29 cellular contexts compared by ENCODE assay signal in the genomic region with DNA sequence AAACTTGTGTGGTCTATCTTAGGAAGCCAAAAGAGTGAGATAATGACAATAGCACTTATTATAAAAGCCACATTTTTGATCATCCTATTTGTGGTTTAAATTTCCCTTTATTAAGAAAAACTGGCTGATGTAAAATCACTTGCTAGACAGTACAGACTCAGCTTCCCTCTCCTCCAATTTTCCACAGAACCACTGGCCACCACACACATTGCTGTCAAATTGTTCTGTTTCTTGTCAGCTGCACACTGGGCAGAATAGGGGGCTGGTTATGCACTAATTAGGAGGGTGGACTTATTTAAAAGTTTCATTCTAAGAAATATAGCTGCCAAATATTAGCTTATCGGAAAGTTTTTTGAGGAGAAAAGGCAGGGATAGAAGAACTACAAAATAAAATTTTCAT.
"Had no signal": no experiment of that assay in that cellular context is flagged by ENCODE, and none has a peak within 500 bp of the region (broad histone marks: within the 10 kb centered on the region; RNA-seq: fewer than 3 reads in every experiment).

No MANE protein-coding gene starts in this region.

- H3K4me3 ChIP-seq: ovary, prostate gland, right lobe of liver, sigmoid colon, suprapubic skin, testis, tibial artery, transverse colon, upper lobe of right lung, uterus had no signal

- ATAC-seq: naive thymus-derived CD8-positive, alpha-beta T cell; natural killer cell treated with Interleukin-12 subunit alpha and Interleukin-12 subunit beta and Interleukin-15 and Interleukin-18, amount 100 ng/mL, for 72 hours; right lobe of liver; stimulated activated memory B cell treated with anti-CD40 and anti-IgM and Interleukin-4, amounts not matched to agents 10 μg/mL and 1 μg/mL and 100 μg/mL, for 72 hours; stimulated activated naive CD8-positive, alpha-beta T cell treated with anti-CD3 and anti-CD28 coated beads, Interleukin-15, amount 100 ng/mL, for 72 hours; stimulated activated naive CD8-positive, alpha-beta T cell treated with anti-CD3 and anti-CD28 coated beads, Interleukin-15, Interleukin-2, amounts not matched to agents 100 U/mL and 50 U/mL, for 24 hours; upper lobe of right lung had no signal

- DNase-seq: naive B cell; naive thymus-derived CD8-positive, alpha-beta T cell; nephron progenitor cell; nucleus accumbens; ovary; right cardiac atrium; right lobe of liver; sigmoid colon; small intestine; stimulated activated CD4-positive, alpha-beta T cell treated with anti-CD3 and anti-CD28 coated beads, Interleukin-15, amount 100 ng/mL, for 24 hours; stimulated activated CD4-positive, alpha-beta T cell treated with anti-CD3 and anti-CD28 coated beads, Interleukin-2, amount 100 ng/mL, for 24 hours; stimulated activated CD4-positive, alpha-beta T cell treated with anti-CD3 and anti-CD28 coated beads, Interleukin-2, amount 100 ng/mL, for 48 hours; stimulated activated CD4-positive, alpha-beta T cell treated with anti-CD3 and anti-CD28 coated beads, Interleukin-4, amount 100 ng/mL, for 4 hours; stimulated activated CD8-positive, alpha-beta memory T cell treated with anti-CD3 and anti-CD28 coated beads, Interleukin-4, amount 100 ng/mL, for 48 hours; stimulated activated naive CD4-positive, alpha-beta T cell; stimulated activated naive CD8-positive, alpha-beta T cell treated with anti-CD3 and anti-CD28 coated beads, Interleukin-15, amount 100 ng/mL, for 72 hours; stimulated activated naive CD8-positive, alpha-beta T cell treated with anti-CD3 and anti-CD28 coated beads, Interleukin-15, Interleukin-2, amounts not matched to agents 100 U/mL and 50 U/mL, for 24 hours; substantia nigra; testis; tibial artery; transverse colon; upper lobe of right lung; uterus had no signal

- H3K27me3 ChIP-seq: neutrophil, ovary, right lobe of liver, sigmoid colon, suprapubic skin, testis, tibial artery, transverse colon, upper lobe of right lung, uterus had no signal

- H3K9me3 ChIP-seq: neutrophil, ovary, prostate gland, right lobe of liver, sigmoid colon, suprapubic skin, testis, tibial artery, transverse colon, upper lobe of right lung, uterus had no signal

- H3K4me1 ChIP-seq: parathyroid adenoma, prostate gland, right lobe of liver, sigmoid colon, suprapubic skin, testis, tibial artery, transverse colon, upper lobe of right lung, uterus had no signal

- H3K27ac ChIP-seq: neutrophil, ovary, parathyroid adenoma, prostate gland, right lobe of liver, sigmoid colon, suprapubic skin, testis, tibial artery, transverse colon, upper lobe of right lung, uterus had no signal

- H3K36me3 ChIP-seq: neutrophil, ovary, prostate gland, right lobe of liver, sigmoid colon, suprapubic skin, tibial artery, transverse colon, upper lobe of right lung, uterus had no signal
